In the genomic region with DNA sequence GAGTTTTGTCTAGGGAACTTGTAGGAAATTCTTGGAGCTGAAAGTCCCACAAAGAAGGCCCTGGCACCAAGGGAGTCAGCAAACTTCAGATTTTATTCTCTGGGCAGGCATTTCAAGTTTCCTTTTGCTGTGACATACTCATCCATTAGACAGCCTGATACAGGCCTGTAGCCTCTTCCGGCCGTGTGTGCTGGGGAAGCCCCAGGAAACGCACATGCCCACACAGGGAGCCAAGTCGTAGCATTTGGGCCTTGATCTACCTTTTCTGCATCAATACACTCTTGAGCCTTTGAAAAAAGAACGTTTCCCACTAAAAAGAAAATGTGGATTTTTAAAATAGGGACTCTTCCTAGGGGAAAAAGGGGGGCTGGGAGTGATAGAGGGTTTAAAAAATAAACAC, we compare ENCODE assay signal across 9 cellular contexts. TPM values are rescaled to one million over a fixed set of nuclear protein-coding genes. Genes with fewer than 3 reads are reported as not detected.
DNase-seq lines count a peak whose midpoint lies in the region; ATAC-seq and TF ChIP-seq lines count a peak whose summit lies in the region.
"Had no signal": no experiment of that assay in that cellular context is flagged by ENCODE, and none has a peak within 500 bp of the region (broad histone marks: within the 10 kb centered on the region; RNA-seq: fewer than 3 reads in every experiment).

No MANE protein-coding gene starts in this region.

- H3K4me1 ChIP-seq in right lobe of liver: no peaks in the 10 kb centered on the region

- no peak overlapping the region for H3K27ac ChIP-seq in right lobe of liver

- no peaks in the 10 kb centered on the region for H3K27me3 ChIP-seq in right lobe of liver

- TF ChIP-seq POLR2A in right lobe of liver (IDR thresholded peaks at IDR 0.05): no peak

- 43% methylated on average over 4 of the region's 5 CpGs for WGBS in right lobe of liver (ENCODE audit: insufficient coverage, low coverage, low lambda C conversion rate, missing lambda C conversion rate)

- no peak overlapping the region for H3K4me3 ChIP-seq in right lobe of liver

- intact Hi-C loops in posterior cingulate gyrus (cut with DNase I): no loop called here
- intact Hi-C loops in right lobe of liver (cut with DNase I): no loop called here

- no peaks in the 10 kb centered on the region for H3K36me3 ChIP-seq in right lobe of liver

- ATAC-seq in GM18909 (IDR thresholded peaks at IDR 0.05; ENCODE audit: poor library complexity, unreplicated experiment) (peak; percentile 67), HG03025 (IDR thresholded peaks at IDR 0.05; ENCODE audit: low FRiP score, unreplicated experiment) (peak; percentile 79), right lobe of liver (no peak)
- ATAC-seq: right cardiac atrium had no signal

- H3K9me3 ChIP-seq in right lobe of liver: no peaks in the 10 kb centered on the region

- no peak for TF ChIP-seq CTCF in right lobe of liver (IDR thresholded peaks at IDR 0.05)

- peak; percentile 54 to 65 for DNase-seq in activated CD4-positive, alpha-beta T cell treated with anti-CD3 and anti-CD28 coated beads, Interleukin-2, amount 50 U/mL, for 4 hours
- DNase-seq in stimulated activated CD4-positive, alpha-beta T cell treated with anti-CD3 and anti-CD28 coated beads, Interleukin-15, amount 100 ng/mL, for 1 hour (ENCODE audit: low read depth in 1 of 2, low spot score in 1 of 2): peak; percentile 30 to 50
- DNase-seq in posterior cingulate gyrus: no peak
- DNase-seq in 8988T: no peak
- DNase-seq in COLO829 (ENCODE audit: low spot score): no peak
- no peak for DNase-seq in right lobe of liver

RNA-seq across cellular contexts. Expression of gene TIGIT, which starts 15.0 kb away (rescaled TPM):
- total RNA-seq in right lobe of liver: 1 to 10 TPM in 1 of 6 experiments, under 1 TPM in 5; 0.09 to 1.2 (median 0.30) TPM

Comparison
In these comparisons a context has a peak if more than half of its experiments do, and no peak if none do; other contexts are left out.
1. ATAC-seq: peak in GM18909 (single experiment) and HG03025 (single experiment); none in right lobe of liver (0 of 4).
2. DNase-seq: peak in activated CD4-positive, alpha-beta T cell treated with anti-CD3 and anti-CD28 coated beads, Interleukin-2, amount 50 U/mL, for 4 hours (2 of 2) and stimulated activated CD4-positive, alpha-beta T cell treated with anti-CD3 and anti-CD28 coated beads, Interleukin-15, amount 100 ng/mL, for 1 hour (2 of 2); none in posterior cingulate gyrus (0 of 10), 8988T (single experiment), COLO829 (single experiment) and right lobe of liver (0 of 3).